In genomic region chr3:197858133-197858532, GRCh38 we compare ENCODE assay signal across 29 cellular contexts.
"Had no signal": no experiment of that assay in that cellular context is flagged by ENCODE, and none has a peak within 500 bp of the region (broad histone marks: within the 10 kb centered on the region; RNA-seq: fewer than 3 reads in every experiment).

No MANE protein-coding gene starts in this region.

- H3K4me3 ChIP-seq: adrenal gland, ascending aorta, ovary, psoas muscle, right atrium auricular region, spleen, thyroid gland had no signal

- ATAC-seq: activated T-helper 17 cell treated with anti-CD3 and anti-CD28 coated beads, Interleukin-2, amount 50 U/mL, for 72 hours; foreskin keratinocyte; left cardiac atrium; natural killer cell treated with Interleukin-12 subunit alpha and Interleukin-12 subunit beta and Interleukin-15 and Interleukin-18, amount 100 ng/mL, for 72 hours; psoas muscle; T-helper 17 cell had no signal

- H3K27me3 Mint-ChIP-seq: activated naive CD8-positive, alpha-beta T cell; activated T-helper 17 cell treated with anti-CD3 and anti-CD28 coated beads, Interleukin-2, amount 50 U/mL, for 72 hours; memory B cell; natural killer cell treated with Interleukin-12 subunit alpha and Interleukin-12 subunit beta and Interleukin-15 and Interleukin-18, amount 100 ng/mL, for 72 hours; stimulated activated naive CD8-positive, alpha-beta T cell treated with anti-CD3 and anti-CD28 coated beads, Interleukin-15, Interleukin-2, amounts not matched to agents 100 ng/mL and 50 ng/mL, for 24 hours; T-helper 17 cell had no signal

- H3K4me1 ChIP-seq: adrenal gland, ascending aorta, psoas muscle, right atrium auricular region, spleen, thyroid gland had no signal

- H3K27ac ChIP-seq: adrenal gland, ascending aorta, brain microvascular endothelial cell, foreskin keratinocyte, neutrophil, ovary, right atrium auricular region, spleen, thyroid gland, VCaP had no signal

- H3K9me3 Mint-ChIP-seq: activated T-helper 17 cell treated with anti-CD3 and anti-CD28 coated beads, Interleukin-2, amount 50 U/mL, for 72 hours; memory B cell; natural killer cell treated with Interleukin-12 subunit alpha and Interleukin-12 subunit beta and Interleukin-15 and Interleukin-18, amount 100 ng/mL, for 72 hours; stimulated activated naive CD8-positive, alpha-beta T cell treated with anti-CD3 and anti-CD28 coated beads, Interleukin-15, Interleukin-2, amounts not matched to agents 100 ng/mL and 50 ng/mL, for 24 hours had no signal

- FAIRE-seq: urothelium cell line had no signal

- H3K27me3 ChIP-seq: adrenal gland, ascending aorta, brain microvascular endothelial cell, foreskin keratinocyte, neutrophil, ovary, right atrium auricular region, spleen, thyroid gland had no signal

- DNase-seq: activated CD4-positive, CD25-positive, alpha-beta regulatory T cell treated with anti-CD3 and anti-CD28 coated beads, Interleukin-2, amount 50 U/mL, for 72 hours; activated naive CD4-positive, alpha-beta T cell; activated T-cell treated with anti-CD3 and anti-CD28 coated beads, Interleukin-2, amount 50 U/mL, for 1 hour; adrenal gland; brain microvascular endothelial cell; central memory CD4-positive, alpha-beta T cell; dermis blood vessel endothelial cell; effector CD8-positive, alpha-beta T cell; foreskin keratinocyte; hippocampal formation; islet precursor cell; left cardiac atrium; ovary; psoas muscle; spleen; stimulated activated CD4-positive, alpha-beta T cell treated with anti-CD3 and anti-CD28 coated beads, Interleukin-4, amount 100 ng/mL, for 1 hour; substantia nigra; T-helper 17 cell; thyroid gland had no signal

- H3K27ac Mint-ChIP-seq: activated T-helper 17 cell treated with anti-CD3 and anti-CD28 coated beads, Interleukin-2, amount 50 U/mL, for 72 hours; T-helper 17 cell had no signal

- H3K9me3 ChIP-seq: adrenal gland, ascending aorta, neutrophil, ovary, psoas muscle, right atrium auricular region, spleen, thyroid gland had no signal

- H3K4me3 Mint-ChIP-seq: activated naive CD8-positive, alpha-beta T cell; activated T-helper 17 cell treated with anti-CD3 and anti-CD28 coated beads, Interleukin-2, amount 50 U/mL, for 72 hours; memory B cell; natural killer cell treated with Interleukin-12 subunit alpha and Interleukin-12 subunit beta and Interleukin-15 and Interleukin-18, amount 100 ng/mL, for 72 hours; stimulated activated naive CD8-positive, alpha-beta T cell treated with anti-CD3 and anti-CD28 coated beads, Interleukin-15, Interleukin-2, amounts not matched to agents 100 ng/mL and 50 ng/mL, for 24 hours; T-helper 17 cell had no signal

- H3K36me3 ChIP-seq: ovary had no signal
